Comparison of ENCODE assay signal across 12 cellular contexts in genomic region chr17:45224671-45225050, GRCh38. TPM values are rescaled to one million over a fixed set of nuclear protein-coding genes. Genes with fewer than 3 reads are reported as not detected.
DNase-seq lines count a peak whose midpoint lies in the region; ATAC-seq and TF ChIP-seq lines count a peak whose summit lies in the region.
"Had no signal": no experiment of that assay in that cellular context is flagged by ENCODE, and none has a peak within 500 bp of the region (broad histone marks: within the 10 kb centered on the region; RNA-seq: fewer than 3 reads in every experiment).

No MANE protein-coding gene starts in this region.

- H3K27me3 ChIP-seq in IMR-90 (ENCODE audit: control insufficient read depth, insufficient read depth, low read length), result peaks cover 15% of the 10 kb centered on the region
- peaks cover 2 to 9% of the 10 kb centered on the region in 2 donors for H3K27me3 ChIP-seq in mucosa of rectum (ENCODE audit: control insufficient read depth in 2 of 2, insufficient read depth in 2 of 2, low read length in 2 of 2)

- no peak overlapping the region for H3K18ac ChIP-seq in IMR-90 (ENCODE audit: low read depth, low read length)

- no peak overlapping the region for H2AK9ac ChIP-seq in IMR-90 (replicated peaks; ENCODE audit: low read depth, low read length, poor library complexity)

- peak overlapping the region; percentile 22; the same call in 1 of the 2 replicates for H2AK5ac ChIP-seq in IMR-90 (ENCODE audit: low read depth, low read length)

- no peak overlapping the region for H2BK20ac ChIP-seq in IMR-90 (ENCODE audit: low read depth, low read length)

- H3K27ac ChIP-seq in IMR-90 (ENCODE audit: insufficient read depth, low read length) (no peak overlapping the region), mucosa of rectum (ENCODE audit: low read depth in 2 of 2, low read length in 2 of 2) (peak overlapping the region; percentile 79 to 88)
- H3K27ac ChIP-seq: C4-2B, parathyroid adenoma had no signal

- intact Hi-C loops in IMR-90 (cut with micrococcal nuclease) (no loop called here), posterior vena cava (cut with DNase I) (loop anchor here in 1 of 2 donors (5.0 kb wide), 1 partner anchor 158 kb away; no protein-coding TSS in a partner anchor)

- dilution Hi-C loops in IMR-90 (cut with HindIII; ENCODE audit: low sequenced_read_pairs, unreplicated experiment), result no loop called here

- H3K4me3 ChIP-seq in IMR-90 (ENCODE audit: insufficient read depth, low read depth, low read length) (no peak overlapping the region), mucosa of rectum (ENCODE audit: low read length in 2 of 2) (peak overlapping the region; percentile 27 to 72)

- no peak overlapping the region for H2AFZ ChIP-seq in IMR-90 (replicated peaks; ENCODE audit: low read length, poor library complexity)
- H2AFZ ChIP-seq: parathyroid adenoma had no signal

- H3K4me2 ChIP-seq in IMR-90 (ENCODE audit: low read depth, low read length), result no peak overlapping the region

- H4K8ac ChIP-seq in IMR-90 (ENCODE audit: low read depth in 2 of 2, low read length in 2 of 2), result no peak overlapping the region

- H3K9me3 ChIP-seq in IMR-90 (ENCODE audit: control insufficient read depth, insufficient read depth, low read length) (no peaks in the 10 kb centered on the region), mucosa of rectum (ENCODE audit: control insufficient read depth in 2 of 2, low read length in 2 of 2) (no peaks in the 10 kb centered on the region)

- H3K4me1 Mint-ChIP-seq in activated naive CD4-positive, alpha-beta T cell treated with anti-CD3 and anti-CD28 coated beads, Interleukin-2, amount 50 U/mL, for 24 hours, result peaks cover 68% of the 10 kb centered on the region

- ATAC-seq in IMR-90 (ENCODE audit: low read depth) (no peak), GM19452 (IDR thresholded peaks at IDR 0.05; ENCODE audit: unreplicated experiment) (no peak)

- H4K20me1 ChIP-seq in IMR-90 (ENCODE audit: insufficient read depth, low read length), result no peaks in the 10 kb centered on the region

- H4K5ac ChIP-seq in IMR-90 (ENCODE audit: low read depth, low read length), result no peak overlapping the region

- H3K56ac ChIP-seq in IMR-90 (ENCODE audit: extremely low read depth, insufficient read depth, low read length), result no peak overlapping the region

- in situ Hi-C loops in IMR-90 (cut with MboI; ENCODE audit: low sequenced_read_pairs), result loop anchor here (25.0 kb wide), 1 partner anchor 363 kb away; no protein-coding TSS in a partner anchor

- H3K4ac ChIP-seq in IMR-90 (ENCODE audit: low read depth, low read length), result no peak overlapping the region

- no TSS peak for BruUV-seq in IMR-90 (replicated peaks; lab: Mats Ljungman, UMichigan)

- H3K4me3 Mint-ChIP-seq in activated naive CD4-positive, alpha-beta T cell treated with anti-CD3 and anti-CD28 coated beads, Interleukin-2, amount 50 U/mL, for 24 hours, result peak overlapping the region; percentile 94

- H3K79me1 ChIP-seq in IMR-90 (ENCODE audit: low read depth in 1 of 2, low read length in 2 of 2), result peaks cover 0 to 25% of the 10 kb centered on the region in 2 experiments; a peak in 3 of 4 replicates

- 93% methylated on average over 2 of the region's 9 CpGs; no CpG with 5 or more reads in 1 of the 2 experiments for WGBS in IMR-90 (ENCODE audit: extremely low coverage in 2 of 2, insufficient read length in 1 of 2), 2 experiments

- H3K27me3 Mint-ChIP-seq in activated naive CD4-positive, alpha-beta T cell treated with anti-CD3 and anti-CD28 coated beads, Interleukin-2, amount 50 U/mL, for 24 hours, result no peaks in the 10 kb centered on the region

- H3K27ac Mint-ChIP-seq in activated naive CD4-positive, alpha-beta T cell treated with anti-CD3 and anti-CD28 coated beads, Interleukin-2, amount 50 U/mL, for 24 hours, result peak overlapping the region; percentile 100

- no peak for TF ChIP-seq CTCF in IMR-90 (conservative IDR thresholded peaks at IDR 0.05; ENCODE audit: low read depth, low read length)
- no peak for TF ChIP-seq CTCF in GM10266 (IDR thresholded peaks at IDR 0.05; ENCODE audit: control insufficient read depth, insufficient read depth, low read depth, missing control alignments)

- H3K36me3 Mint-ChIP-seq in activated naive CD4-positive, alpha-beta T cell treated with anti-CD3 and anti-CD28 coated beads, Interleukin-2, amount 50 U/mL, for 24 hours, result peaks cover 2% of the 10 kb centered on the region

- CTCF ChIA-PET in IMR-90 (lab: Yijun Ruan, JAX), result no interaction called here

- H3K36me3 ChIP-seq in IMR-90 (ENCODE audit: control insufficient read depth, insufficient read depth, low read length), result no peaks in the 10 kb centered on the region
- no peaks in the 10 kb centered on the region for H3K36me3 ChIP-seq in mucosa of rectum (ENCODE audit: control insufficient read depth in 2 of 2, insufficient read depth in 2 of 2, low read length in 2 of 2)

- POLR2A ChIA-PET in IMR-90 (lab: Charles Lee; ENCODE audit: unreplicated experiment), result no interaction called here

- TF ChIP-seq POLR2A in IMR-90 (IDR thresholded peaks at IDR 0.05; ENCODE audit: low read depth, low read length), result no peak

- DNase-seq in AG08396 (ENCODE audit: low spot score) (peak; percentile 5), IMR-90 (no peak), GM10266 (ENCODE audit: extremely low spot score) (no peak), DMS153 treated with DMSO at 0.1 percent for 48 hours (lab: John Stamatoyannopoulos, UW; ENCODE audit: unreplicated experiment) (no peak), posterior vena cava (ENCODE audit: low spot score) (no peak)
- DNase-seq: central memory CD4-positive, alpha-beta T cell; NCI-H82 had no signal

- H3K23ac ChIP-seq in IMR-90 (ENCODE audit: low read depth, low read length), result no peak overlapping the region

- no peaks in the 10 kb centered on the region for H3K9me3 Mint-ChIP-seq in activated naive CD4-positive, alpha-beta T cell treated with anti-CD3 and anti-CD28 coated beads, Interleukin-2, amount 50 U/mL, for 24 hours

- peaks cover 30% of the 10 kb centered on the region for H3K4me1 ChIP-seq in IMR-90 (ENCODE audit: control insufficient read depth, insufficient read depth, low read length)
- H3K4me1 ChIP-seq in mucosa of rectum (ENCODE audit: control insufficient read depth in 2 of 2, insufficient read depth in 2 of 2, low read length in 2 of 2), result peaks cover 46 to 47% of the 10 kb centered on the region in 2 donors

- H3K9ac ChIP-seq in IMR-90 (ENCODE audit: low read depth, low read length) (no peak overlapping the region), mucosa of rectum (ENCODE audit: low read depth in 1 of 2, low read length in 2 of 2) (peak overlapping the region; percentile 36 to 56)
- H3K9ac ChIP-seq: parathyroid adenoma had no signal

- no peak overlapping the region for H2BK5ac ChIP-seq in IMR-90 (ENCODE audit: low read depth, low read length, poor library complexity, severe bottlenecking)

- no peak overlapping the region for H2BK15ac ChIP-seq in IMR-90 (ENCODE audit: low read depth, low read length)

- H3K9me1 ChIP-seq in IMR-90 (ENCODE audit: insufficient read depth, low read length), result peaks cover 12% of the 10 kb centered on the region

- H4K91ac ChIP-seq in IMR-90 (ENCODE audit: insufficient read depth, low read depth, low read length), result no peak overlapping the region

- H3K14ac ChIP-seq in IMR-90 (replicated peaks; ENCODE audit: low read depth, low read length), result no peak overlapping the region

- H2BK120ac ChIP-seq in IMR-90 (ENCODE audit: low read depth, low read length), result no peak overlapping the region

- TF ChIP-seq RAD21 in IMR-90 (IDR thresholded peaks at IDR 0.05; ENCODE audit: low read length), result no peak

TF ChIP-seq in IMR-90, 13 proteins besides CTCF, POLR2A, EP300 and RAD21:
- TF ChIP-seq CHD1 (IDR thresholded peaks at IDR 0.05; ENCODE audit: low read depth, low read length) (no peak), BHLHE40 (IDR thresholded peaks at IDR 0.05; ENCODE audit: low read depth, low read length) (no peak), MXI1 (IDR thresholded peaks at IDR 0.05; ENCODE audit: borderline replicate concordance, low read depth, low read length) (no peak), SMC3 (IDR thresholded peaks at IDR 0.05; ENCODE audit: low read depth, low read length) (no peak)

RNA-seq across cellular contexts. Expression of gene FMNL1, which starts 3.0 kb away (rescaled TPM):
- total RNA-seq in IMR-90 (2012; rRNA removed), result 0.36 and 0.56 TPM in 2 replicates
- 1.4 and 2.3 TPM in 2 replicates for polyA plus RNA-seq in IMR-90 (2012; rRNA removed)
- polyA plus RNA-seq in IMR-90 (2012; cell fraction: cytosol; rRNA removed), result 4.2 and 5.3 TPM in 2 replicates
- 10.8 and 12.1 TPM in 2 replicates for polyA plus RNA-seq in IMR-90 (2012; cell fraction: nucleus; rRNA removed; ENCODE audit: low replicate concordance)
- total RNA-seq in posterior vena cava, result 10 to 100 TPM; 19.5 to 28.2 TPM

RNA-seq across cellular contexts. Expression of gene SPATA32, which starts 37.2 kb away (rescaled TPM):
- total RNA-seq in IMR-90 (2012; rRNA removed), result under 0.01 and 0.18 TPM in 2 replicates
- polyA plus RNA-seq in IMR-90 (2012; rRNA removed), result not detected in 2 replicates
- not detected in 2 replicates for polyA plus RNA-seq in IMR-90 (2012; cell fraction: cytosol; rRNA removed)
- 0.09 TPM in 1 of 2 replicates, not detected in the other for polyA plus RNA-seq in IMR-90 (2012; cell fraction: nucleus; rRNA removed; ENCODE audit: low replicate concordance)
- total RNA-seq in posterior vena cava, result not detected

Comparison
In these comparisons a context has a peak if more than half of its experiments do, and no peak if none do; other contexts are left out.
1. RNA of gene FMNL1, which starts 3.0 kb away (total RNA-seq): 19.5 to 28.2 TPM in posterior vena cava; 0.36 to 0.56 TPM in IMR-90; every median in the first group is over 10 times any median in the second.